In genomic region chr10:11018426-11018818, GRCh38 we compare ENCODE assay signal across 8 cellular contexts. TPM values are rescaled to one million over a fixed set of nuclear protein-coding genes. Genes with fewer than 3 reads are reported as not detected.
DNase-seq lines count a peak whose midpoint lies in the region; ATAC-seq and TF ChIP-seq lines count a peak whose summit lies in the region.

No MANE protein-coding gene starts in this region.

- in situ Hi-C loops in HAP-1 (cut with MboI; ENCODE audit: low sequenced_read_pairs): no loop called here
- in situ Hi-C loops in G401 (cut with HindIII; ENCODE audit: low sequenced_read_pairs): no loop called here

- no peaks in the 10 kb centered on the region for H3K9me3 ChIP-seq in HAP-1

- H3K4me3 Mint-ChIP-seq in activated CD8-positive, alpha-beta T cell treated with anti-CD3 and anti-CD28 coated beads for 36 hours: peak overlapping the region; percentile 78

- no peaks in the 10 kb centered on the region for H3K9me3 Mint-ChIP-seq in activated CD8-positive, alpha-beta T cell treated with anti-CD3 and anti-CD28 coated beads for 36 hours

- DNase-seq in HAP-1 (ENCODE audit: low spot score in 2 of 2) (peak in 1 of 2 experiments; percentile 29), Right ventricle myocardium superior (peak; percentile 51), sciatic nerve (ENCODE audit: low spot score) (peak; percentile 62), OCI-M1 (lab: John Stamatoyannopoulos, UW) (no peak), EL (no peak), G401 (ENCODE audit: low spot score) (no peak)
- DNase-seq in activated CD8-positive, alpha-beta T cell treated with anti-CD3 and anti-CD28 coated beads for 36 hours: peak; percentile 22

- ATAC-seq in activated CD8-positive, alpha-beta T cell treated with anti-CD3 and anti-CD28 coated beads for 36 hours: peak; percentile 15
- ATAC-seq in Right ventricle myocardium superior (ENCODE audit: poor library complexity) (peak; percentile 25), sciatic nerve (peak; percentile 27), GM19463 (IDR thresholded peaks at IDR 0.05; ENCODE audit: unreplicated experiment) (no peak)

- CTCF ChIA-PET in activated CD8-positive, alpha-beta T cell treated with anti-CD3 and anti-CD28 coated beads for 36 hours (lab: Charles Lee): interaction anchor here (2.0 kb wide), 1 partner anchor 17 kb away, joined by 9 read pairs; no protein-coding TSS in a partner anchor

- H3K27ac Mint-ChIP-seq in activated CD8-positive, alpha-beta T cell treated with anti-CD3 and anti-CD28 coated beads for 36 hours: no peak overlapping the region

- no peaks in the 10 kb centered on the region for H3K36me3 ChIP-seq in HAP-1 (replicated peaks)

- H3K36me3 Mint-ChIP-seq in activated CD8-positive, alpha-beta T cell treated with anti-CD3 and anti-CD28 coated beads for 36 hours (ENCODE audit: low read depth): no peaks in the 10 kb centered on the region

- intact Hi-C loops in activated CD8-positive, alpha-beta T cell treated with anti-CD3 and anti-CD28 coated beads for 36 hours (cut with micrococcal nuclease): no loop called here
- intact Hi-C loops in Right ventricle myocardium superior (cut with DNase I) (no loop called here), sciatic nerve (cut with DNase I) (no loop called here)

- H3K27me3 Mint-ChIP-seq in activated CD8-positive, alpha-beta T cell treated with anti-CD3 and anti-CD28 coated beads for 36 hours: peaks cover 77% of the 10 kb centered on the region

- peak overlapping the region; percentile 33 for H3K4me3 ChIP-seq in HAP-1

- POLR2A ChIA-PET in activated CD8-positive, alpha-beta T cell treated with anti-CD3 and anti-CD28 coated beads for 36 hours (lab: Charles Lee): no interaction called here

- no peak for TF ChIP-seq CTCF in activated CD8-positive, alpha-beta T cell treated with anti-CD3 and anti-CD28 coated beads for 36 hours (IDR thresholded peaks at IDR 0.05)

- H3K4me1 Mint-ChIP-seq in activated CD8-positive, alpha-beta T cell treated with anti-CD3 and anti-CD28 coated beads for 36 hours (ENCODE audit: low read depth): peaks cover 10% of the 10 kb centered on the region

- H3K27me3 ChIP-seq in HAP-1 (ENCODE audit: low read depth): peaks cover 36% of the 10 kb centered on the region

- peaks cover 23% of the 10 kb centered on the region for H3K4me1 ChIP-seq in HAP-1

RNA-seq across cellular contexts. Expression of gene CELF2, which starts 0.8 kb away (rescaled TPM):
- 100 to 1,000 TPM; 132 to 133 TPM for total RNA-seq in activated CD8-positive, alpha-beta T cell treated with anti-CD3 and anti-CD28 coated beads for 36 hours
- total RNA-seq in Right ventricle myocardium superior (67.7 TPM), sciatic nerve (94.9 TPM)
- total RNA-seq in G401 (2014; rRNA removed; shearing (Covaris generic)): 0.06 and 0.51 TPM in 2 replicates

Comparison
In these comparisons a context has a peak if more than half of its experiments do, and no peak if none do; other contexts are left out.
1. DNase-seq: peak in activated CD8-positive, alpha-beta T cell treated with anti-CD3 and anti-CD28 coated beads for 36 hours (single experiment), Right ventricle myocardium superior (single experiment) and sciatic nerve (single experiment); none in OCI-M1 (single experiment), EL (single experiment) and G401 (single experiment).
2. RNA of gene CELF2, which starts 0.8 kb away (total RNA-seq): 132 to 133 TPM in activated CD8-positive, alpha-beta T cell treated with anti-CD3 and anti-CD28 coated beads for 36 hours, 94.9 TPM in sciatic nerve (single experiment) and 67.7 TPM in Right ventricle myocardium superior (single experiment); 0.06 to 0.51 TPM in G401; every median in the first group is over 10 times any median in the second.